In genomic region chr19:33376423-33376822, GRCh38 we compare ENCODE assay signal across 8 cellular contexts. TPM values are rescaled to one million over a fixed set of nuclear protein-coding genes. Genes with fewer than 3 reads are reported as not detected.
A peak's percentile ranks its signal among the peaks of the same experiment; 100 is the strongest.
DNase-seq lines count a peak whose midpoint lies in the region; ATAC-seq and TF ChIP-seq lines count a peak whose summit lies in the region.
"Had no signal": no experiment of that assay in that cellular context is flagged by ENCODE, and none has a peak within 500 bp of the region (broad histone marks: within the 10 kb centered on the region; RNA-seq: fewer than 3 reads in every experiment).

No MANE protein-coding gene starts in this region.

- peak overlapping the region in 2 of 3 donors; percentile 15 to 33 for H3K27ac ChIP-seq in thyroid gland

- peaks cover 29 to 51% of the 10 kb centered on the region in 2 donors for H3K4me1 ChIP-seq in thyroid gland

- intact Hi-C loops in thyroid gland (cut with DNase I) = no loop called here

- peak; percentile 85 for DNase-seq in HT1080 (ENCODE audit: low read depth)
- peak; percentile 77 for DNase-seq in astrocyte of the cerebellum (ENCODE audit: low read depth)
- DNase-seq in kidney tubule cell (ENCODE audit: low spot score) = peak; percentile 83
- DNase-seq in thyroid gland = peak; percentile 63
- DNase-seq in stimulated activated CD4-positive, alpha-beta T cell treated with anti-CD3 and anti-CD28 coated beads, Interleukin-12 subunit alpha, Interleukin-12 subunit beta, amount 100 ng/mL, for 4 hours = no peak
- DNase-seq in NCI-H1436 treated with DMSO at 0.1 percent for 48 hours (lab: John Stamatoyannopoulos, UW) = no peak
- DNase-seq: stimulated activated CD4-positive, alpha-beta T cell treated with anti-CD3 and anti-CD28 coated beads, Interleukin-4, amount 100 ng/mL, for 24 hours had no signal

- WGBS in thyroid gland, 2 donors = 76 to 81% methylated on average over 2 of the region's 2 CpGs

- H3K27me3 ChIP-seq in thyroid gland = no peaks in the 10 kb centered on the region

- H3K36me3 ChIP-seq in thyroid gland = peaks cover 0 to 3% of the 10 kb centered on the region in 2 donors

- in situ Hi-C loops in astrocyte of the cerebellum (cut with HindIII; ENCODE audit: low sequenced_read_pairs) = no loop called here

- no peak for ATAC-seq in HG03135 (IDR thresholded peaks at IDR 0.05; ENCODE audit: unreplicated experiment)

- TF ChIP-seq POLR2A in thyroid gland (IDR thresholded peaks at IDR 0.05) = no peak

- H3K9me3 ChIP-seq in thyroid gland = no peaks in the 10 kb centered on the region

- TF ChIP-seq CTCF in astrocyte of the cerebellum (IDR thresholded peaks at IDR 0.05; ENCODE audit: low read depth, low read length, missing control alignments) (no peak), thyroid gland (IDR thresholded peaks at IDR 0.05) (no peak)

- H3K4me3 ChIP-seq in astrocyte of the cerebellum (ENCODE audit: low read depth, low read length) (no peak overlapping the region), thyroid gland (replicated peaks in 1 of 3) (no peak overlapping the region)

RNA-seq across cellular contexts. Expression of gene CEBPG, which starts 2.9 kb away (rescaled TPM):
- 17.6 and 19.3 TPM in 2 replicates for total RNA-seq in HT1080 (2014; rRNA removed; shearing (Covaris generic))
- 32.5 and 34.1 TPM in 2 replicates for polyA plus RNA-seq in HT1080 (2015; cell fraction: cytosol; rRNA removed)
- 18.6 and 18.7 TPM in 2 replicates for polyA plus RNA-seq in HT1080 (2015; cell fraction: nucleus; rRNA removed)
- 10 to 100 TPM; 19.8 to 33.8 (median 26.7) TPM for total RNA-seq in thyroid gland

Comparison
In these comparisons a context has a peak if more than half of its experiments do, and no peak if none do; other contexts are left out.
1. DNase-seq: peak in HT1080 (single experiment), astrocyte of the cerebellum (single experiment), kidney tubule cell (single experiment) and thyroid gland (2 of 2); none in stimulated activated CD4-positive, alpha-beta T cell treated with anti-CD3 and anti-CD28 coated beads, Interleukin-12 subunit alpha, Interleukin-12 subunit beta, amount 100 ng/mL, for 4 hours (single experiment) and NCI-H1436 treated with DMSO at 0.1 percent for 48 hours (single experiment).